19 cellular contexts compared by ENCODE assay signal in genomic region chr2:121627525-121628050, GRCh38. TPM values are rescaled to one million over a fixed set of nuclear protein-coding genes. Genes with fewer than 3 reads are reported as not detected.
DNase-seq lines count a peak whose midpoint lies in the region; ATAC-seq and TF ChIP-seq lines count a peak whose summit lies in the region.
"Had no signal": no experiment of that assay in that cellular context is flagged by ENCODE, and none has a peak within 500 bp of the region (broad histone marks: within the 10 kb centered on the region; RNA-seq: fewer than 3 reads in every experiment).

No MANE protein-coding gene starts in this region.

- WGBS in body of pancreas, 2 donors = 51 to 56% methylated on average over 4 of the region's 4 CpGs

- H3K36me3 ChIP-seq in GM23338 (ENCODE audit: insufficient read depth) = no peaks in the 10 kb centered on the region
- H3K36me3 ChIP-seq in body of pancreas (replicated peaks in 1 of 2; ENCODE audit: insufficient read depth in 1 of 2, low read depth in 2 of 2) = no peaks in the 10 kb centered on the region
- H3K36me3 ChIP-seq in skeletal muscle tissue (ENCODE audit: control insufficient read depth in 3 of 3, insufficient read depth in 3 of 3, low read length in 3 of 3) = no peaks in the 10 kb centered on the region

- H3K36me3 Mint-ChIP-seq in GM23338 (ENCODE audit: low read depth) = peaks cover 9% of the 10 kb centered on the region; the same call in 2 of the 3 replicates

- H3K27ac ChIP-seq in GM23338 (ENCODE audit: low read depth) (0 out of 2 replicates have a peak overlapping the region, but pooled peaks have one; percentile 21), body of pancreas (peak overlapping the region in 3 of 4 donors; percentile 40 to 56 (median 42)), skeletal muscle tissue (ENCODE audit: low read depth, low read length) (peak overlapping the region; percentile 25)

- H3K9me2 ChIP-seq in GM23338 (ENCODE audit: insufficient read depth) = no peaks in the 10 kb centered on the region

- H3K27me3 ChIP-seq in GM23338 (ENCODE audit: insufficient read depth) (no peaks in the 10 kb centered on the region), body of pancreas (no peaks in the 10 kb centered on the region), skeletal muscle tissue (ENCODE audit: control insufficient read depth in 3 of 3, insufficient read depth in 3 of 3, low read length in 3 of 3) (no peaks in the 10 kb centered on the region)

- DNase-seq in GM23338 (ENCODE audit: low spot score) (no peak), body of pancreas (no peak), iris pigment epithelial cell (ENCODE audit: low read depth) (peak; percentile 76), dedifferentiated amniotic fluid mesenchymal stem cell (ENCODE audit: extremely low spot score) (no peak)
- DNase-seq: activated CD4-positive, alpha-beta T cell treated with anti-CD3 and anti-CD28 coated beads, Interleukin-2, amount 10 ng/mL, durations not matched to agents 24 days and 14 days; activated CD8-positive, alpha-beta memory T cell treated with anti-CD3 and anti-CD28 coated beads, Interleukin-2, amount 50 U/mL, for 4 hours; activated effector memory CD4-positive, alpha-beta T cell treated with anti-CD3 and anti-CD28 coated beads, Interleukin-2, amount 50 U/mL, for 16 hours; anterior cingulate cortex; CD4-positive, alpha-beta memory T cell; foreskin melanocyte; naive B cell; NCI-H1694; NCI-H345; stimulated activated CD4-positive, alpha-beta T cell treated with anti-CD3 and anti-CD28 coated beads, Interleukin-15, amount 100 ng/mL, for 24 hours had no signal

- H4K20me1 ChIP-seq in GM23338 (replicated peaks; ENCODE audit: insufficient read depth) = peaks cover 21% of the 10 kb centered on the region

- no peaks in the 10 kb centered on the region for H3F3A ChIP-seq in GM23338 (replicated peaks; ENCODE audit: low read depth)

- TF ChIP-seq POLR2A in body of pancreas (IDR thresholded peaks at IDR 0.05) = no peak

- intact Hi-C loops in body of pancreas (cut with DNase I) = no loop called here

- no peaks in the 10 kb centered on the region for H3K4me1 Mint-ChIP-seq in GM23338

- H3K27me3 Mint-ChIP-seq in GM23338 (ENCODE audit: insufficient read depth, low read depth, poor library complexity) = no peaks in the 10 kb centered on the region
- H3K27me3 Mint-ChIP-seq: activated CD4-positive, alpha-beta T cell treated with anti-CD3 and anti-CD28 coated beads, Interleukin-2, amount 10 ng/mL, durations not matched to agents 24 days and 14 days; CD4-positive, alpha-beta memory T cell; naive B cell had no signal

- H3K4me2 ChIP-seq in GM23338 = no peak overlapping the region

- H3K9me3 ChIP-seq in body of pancreas = no peaks in the 10 kb centered on the region
- no peaks in the 10 kb centered on the region for H3K9me3 ChIP-seq in skeletal muscle tissue (ENCODE audit: control insufficient read depth in 3 of 3, low read length in 3 of 3)

- H3K9me3 Mint-ChIP-seq in GM23338 = no peaks in the 10 kb centered on the region; the same call in 2 of the 3 replicates
- H3K9me3 Mint-ChIP-seq: activated CD4-positive, alpha-beta T cell treated with anti-CD3 and anti-CD28 coated beads, Interleukin-2, amount 10 ng/mL, durations not matched to agents 24 days and 14 days; CD4-positive, alpha-beta memory T cell; stimulated activated effector memory CD8-positive, alpha-beta T cell treated with anti-CD3 and anti-CD28 coated beads, Interleukin-12 subunit alpha, Interleukin-12 subunit beta, amount 100 ng/mL, for 72 hours had no signal

- no peak overlapping the region for H3K4me3 ChIP-seq in GM23338
- H3K4me3 ChIP-seq in body of pancreas = no peak overlapping the region
- peak overlapping the region in 2 of 3 donors; percentile 13 to 49 for H3K4me3 ChIP-seq in skeletal muscle tissue (ENCODE audit: low read length in 3 of 3)

- TF ChIP-seq CTCF in GM23338 (conservative IDR thresholded peaks at IDR 0.05; ENCODE audit: low read depth in 2 of 2) (no peak), body of pancreas (IDR thresholded peaks at IDR 0.05) (no peak)

- no peaks in the 10 kb centered on the region for H3K4me1 ChIP-seq in GM23338 (ENCODE audit: insufficient read depth)
- peaks cover 16% of the 10 kb centered on the region for H3K4me1 ChIP-seq in body of pancreas
- H3K4me1 ChIP-seq in skeletal muscle tissue (ENCODE audit: control insufficient read depth in 3 of 3, insufficient read depth in 3 of 3, low read length in 3 of 3) = peaks cover 10 to 13% (median 12%) of the 10 kb centered on the region in 3 donors

- H3K9ac ChIP-seq in skeletal muscle tissue (ENCODE audit: low read depth in 1 of 3, low read length in 3 of 3) = peak overlapping the region in 2 of 3 donors; percentile 0 to 44

- H3K4me3 Mint-ChIP-seq in GM23338 = no peak overlapping the region
- H3K4me3 Mint-ChIP-seq: activated CD4-positive, alpha-beta T cell treated with anti-CD3 and anti-CD28 coated beads, Interleukin-2, amount 10 ng/mL, durations not matched to agents 24 days and 14 days; CD4-positive, alpha-beta memory T cell; naive B cell; stimulated activated effector memory CD8-positive, alpha-beta T cell treated with anti-CD3 and anti-CD28 coated beads, Interleukin-12 subunit alpha, Interleukin-12 subunit beta, amount 100 ng/mL, for 72 hours had no signal

- H2AFZ ChIP-seq in GM23338 = no peak overlapping the region

- H3K79me2 ChIP-seq in GM23338 (replicated peaks; ENCODE audit: insufficient read depth) = peaks cover 93% of the 10 kb centered on the region

- ATAC-seq in GM23338 (no peak), body of pancreas (peak; percentile 12), esophagus mucosa (no peak), HG03354 (IDR thresholded peaks at IDR 0.05; ENCODE audit: poor library complexity, severe bottlenecking, unreplicated experiment) (no peak), GM18502 (IDR thresholded peaks at IDR 0.05; ENCODE audit: poor library complexity, unreplicated experiment) (no peak)
- ATAC-seq: stimulated activated effector memory CD8-positive, alpha-beta T cell treated with anti-CD3 and anti-CD28 coated beads, Interleukin-12 subunit alpha, Interleukin-12 subunit beta, amount 100 ng/mL, for 72 hours had no signal

- H3K27ac Mint-ChIP-seq in GM23338 = no peak overlapping the region
- H3K27ac Mint-ChIP-seq: activated CD4-positive, alpha-beta T cell treated with anti-CD3 and anti-CD28 coated beads, Interleukin-2, amount 10 ng/mL, durations not matched to agents 24 days and 14 days; stimulated activated effector memory CD8-positive, alpha-beta T cell treated with anti-CD3 and anti-CD28 coated beads, Interleukin-12 subunit alpha, Interleukin-12 subunit beta, amount 100 ng/mL, for 72 hours had no signal

TF ChIP-seq in GM23338, 12 proteins besides CTCF, POLR2A, EP300 and RAD21 (continues in another document):
- no peak for TF ChIP-seq ZNF331 (CRISPR knock-in tag; IDR thresholded peaks at IDR 0.05; ENCODE audit: low read depth)
- no peak for TF ChIP-seq ZNF114 (CRISPR knock-in tag; IDR thresholded peaks at IDR 0.05)
- no peak for TF ChIP-seq NANOG (IDR thresholded peaks at IDR 0.05; ENCODE audit: borderline replicate concordance)
- no peak for TF ChIP-seq REST (IDR thresholded peaks at IDR 0.05; ENCODE audit: unreplicated experiment)
- TF ChIP-seq ETS1 (IDR thresholded peaks at IDR 0.05) = no peak
- TF ChIP-seq CREB1 (CRISPR knock-in tag; IDR thresholded peaks at IDR 0.05; ENCODE audit: low read depth) = no peak
- no peak for TF ChIP-seq EZH2phosphoT487 (IDR thresholded peaks at IDR 0.05; ENCODE audit: unreplicated experiment)
- no peak for TF ChIP-seq EZH2 (IDR thresholded peaks at IDR 0.05; ENCODE audit: low read depth, unreplicated experiment)

RNA-seq across cellular contexts. Expression of gene CLASP1, which starts 21.7 kb away (rescaled TPM):
- total RNA-seq in GM23338 (2014; rRNA removed; shearing (Covaris generic)) = 47.9 and 56.3 TPM in 2 replicates
- 11.6 and 16.6 TPM in 2 replicates for polyA plus RNA-seq in GM23338 (2016; fragmentation: Nextera tagmentation; extraction: Ambion mirVana)
- total RNA-seq in body of pancreas (10 to 100 TPM; 28.5 to 44.2 TPM), skeletal muscle tissue (74.1 TPM), esophagus mucosa (31.0 TPM)

Comparison
In these comparisons a context has a peak if more than half of its experiments do, and no peak if none do; other contexts are left out.
1. H3K4me3 ChIP-seq: peak in skeletal muscle tissue (2 of 3); none in GM23338 (single experiment) and body of pancreas (0 of 2).
2. Peak in every context shown above with its lines, with median percentiles within 50 percentile points of each other: H3K27ac ChIP-seq.